ENCODE assay signal across 12 cellular contexts in genomic region chr5:167699434-167699833, GRCh38.
DNase-seq lines count a peak whose midpoint lies in the region; ATAC-seq and TF ChIP-seq lines count a peak whose summit lies in the region.
"Had no signal": no experiment of that assay in that cellular context is flagged by ENCODE, and none has a peak within 500 bp of the region (broad histone marks: within the 10 kb centered on the region; RNA-seq: fewer than 3 reads in every experiment).

No MANE protein-coding gene starts in this region.

- no peaks in the 10 kb centered on the region for H3K36me3 ChIP-seq in adipocyte (ENCODE audit: control insufficient read depth, insufficient read depth, low read length, severe bottlenecking)
- no peaks in the 10 kb centered on the region for H3K36me3 ChIP-seq in iPS DF 6.9 (ENCODE audit: control insufficient read depth, insufficient read depth, low read length)
- H3K36me3 ChIP-seq in aorta (ENCODE audit: control insufficient read depth in 1 of 2, insufficient read depth in 2 of 2, low read length in 1 of 2): no peaks in the 10 kb centered on the region
- H3K36me3 ChIP-seq: BE2C had no signal

- DNase-seq in A172 (ENCODE audit: low spot score) (peak; percentile 100), adipocyte (ENCODE audit: low read depth) (peak; percentile 94), iPS DF 6.9 (ENCODE audit: low read depth, low spot score) (peak; percentile 84), coronary artery (ENCODE audit: low spot score) (no peak), aorta (no peak), pons (ENCODE audit: low spot score) (no peak)
- no peak for DNase-seq in stimulated activated CD8-positive, alpha-beta memory T cell treated with anti-CD3 and anti-CD28 coated beads, Interleukin-4, amount 100 ng/mL, for 48 hours
- DNase-seq: activated T-cell treated with anti-CD3 and anti-CD28 coated beads, Interleukin-2, amount 50 U/mL, for 4 hours; BE2C; natural killer cell; NCI-H446 treated with DMSO at 0.1 percent for 48 hours had no signal

- H3K27ac ChIP-seq in iPS DF 6.9 (ENCODE audit: low read length): no peak overlapping the region
- H3K27ac ChIP-seq in coronary artery: no peak overlapping the region
- H3K27ac ChIP-seq in aorta (ENCODE audit: low read depth in 1 of 2, low read length in 2 of 2): no peak overlapping the region

- peak overlapping the region; percentile 45 for H3K4me3 ChIP-seq in adipocyte (ENCODE audit: low read length)
- no peak overlapping the region for H3K4me3 ChIP-seq in iPS DF 6.9 (ENCODE audit: low read length)
- H3K4me3 ChIP-seq in coronary artery: no peak overlapping the region
- no peak overlapping the region for H3K4me3 ChIP-seq in aorta (ENCODE audit: low read length in 2 of 2)

- no peak for TF ChIP-seq CTCF in coronary artery (IDR thresholded peaks at IDR 0.05)

- H3K9me3 ChIP-seq in adipocyte (ENCODE audit: control insufficient read depth, low read length) (no peaks in the 10 kb centered on the region), iPS DF 6.9 (ENCODE audit: control insufficient read depth, insufficient read depth, low read length) (no peaks in the 10 kb centered on the region), aorta (ENCODE audit: control insufficient read depth, low read length) (no peaks in the 10 kb centered on the region)
- H3K9me3 ChIP-seq: BE2C had no signal

- ATAC-seq in HG02852 (IDR thresholded peaks at IDR 0.05; ENCODE audit: unreplicated experiment) (peak; percentile 82), aorta (ENCODE audit: low FRiP score) (no peak)
- ATAC-seq: activated T-cell treated with anti-CD3 and anti-CD28 coated beads, Interleukin-2, amount 50 U/mL, for 4 hours; natural killer cell had no signal

- H3K27me3 ChIP-seq in adipocyte (replicated peaks; ENCODE audit: control insufficient read depth, insufficient read depth, low read length) (no peaks in the 10 kb centered on the region), iPS DF 6.9 (ENCODE audit: control insufficient read depth, insufficient read depth, low read length) (no peaks in the 10 kb centered on the region), aorta (ENCODE audit: control insufficient read depth in 1 of 2, insufficient read depth in 2 of 2, low read length in 1 of 2) (peaks cover 0 to 1% of the 10 kb centered on the region in 2 donors)
- H3K27me3 ChIP-seq: BE2C had no signal

- H3K9ac ChIP-seq in adipocyte (ENCODE audit: low read length): peak overlapping the region; percentile 74

- peaks cover 19% of the 10 kb centered on the region for H3K4me1 ChIP-seq in adipocyte (ENCODE audit: control insufficient read depth, insufficient read depth, low read length)
- no peaks in the 10 kb centered on the region for H3K4me1 ChIP-seq in iPS DF 6.9 (ENCODE audit: control insufficient read depth, insufficient read depth, low read length)
- H3K4me1 ChIP-seq in aorta (ENCODE audit: control insufficient read depth in 1 of 2, insufficient read depth in 2 of 2, low read length in 2 of 2): no peaks in the 10 kb centered on the region
- H3K4me1 ChIP-seq: BE2C had no signal

- intact Hi-C loops in aorta (cut with DNase I): no loop called here

- no CpG with 5 or more reads among the region's 1 CpG for WGBS in iPS DF 6.9 (ENCODE audit: insufficient coverage, insufficient read length)
- WGBS in aorta, 2 donors: 3 to 6% methylated on average over 1 of the region's 1 CpG

Comparison
In these comparisons a context has a peak if more than half of its experiments do, and no peak if none do; other contexts are left out.
1. DNase-seq: peak in A172 (single experiment), adipocyte (single experiment) and iPS DF 6.9 (single experiment); none in coronary artery (single experiment), aorta (0 of 2), pons (single experiment) and stimulated activated CD8-positive, alpha-beta memory T cell treated with anti-CD3 and anti-CD28 coated beads, Interleukin-4, amount 100 ng/mL, for 48 hours (single experiment).